ENCODE assay signal across 25 cellular contexts in genomic region chr3:37028329-37028728, GRCh38. TPM values are rescaled to one million over a fixed set of nuclear protein-coding genes. Genes with fewer than 3 reads are reported as not detected.
DNase-seq lines count a peak whose midpoint lies in the region; ATAC-seq, FAIRE-seq and TF ChIP-seq lines count a peak whose summit lies in the region.
"Had no signal": no experiment of that assay in that cellular context is flagged by ENCODE, and none has a peak within 500 bp of the region (broad histone marks: within the 10 kb centered on the region; RNA-seq: fewer than 3 reads in every experiment).

No MANE protein-coding gene starts in this region.

- no peaks in the 10 kb centered on the region for H3K9me1 ChIP-seq in endothelial cell of umbilical vein (replicated peaks; ENCODE audit: control insufficient read depth, extremely low read depth, insufficient read depth, low read length)

- H3K27ac ChIP-seq in endothelial cell of umbilical vein (ENCODE audit: insufficient read depth, low read depth, low read length): no peak overlapping the region
- H3K27ac ChIP-seq: parathyroid adenoma, suprapubic skin, WERI-Rb-1 had no signal

- no peak overlapping the region for H3K4me2 ChIP-seq in endothelial cell of umbilical vein (ENCODE audit: insufficient read depth, low read length)

- no peaks in the 10 kb centered on the region for H4K20me1 ChIP-seq in endothelial cell of umbilical vein (replicated peaks; ENCODE audit: control insufficient read depth, extremely low read depth, insufficient read depth, low read length)

- CTCF ChIA-PET in endothelial cell of umbilical vein (lab: Charles Lee): interaction anchor here (0.9 to 7.6 kb wide), 2 partner anchors 31 to 187 kb away, joined by 3 to 141 read pairs; no protein-coding TSS in a partner anchor

- BruUV-seq in endothelial cell of umbilical vein (replicated peaks; lab: Mats Ljungman, UMichigan): no TSS peak

- dilution Hi-C loops in endothelial cell of umbilical vein (cut with MboI; ENCODE audit: extremely low pct_ligation_motif_present, low sequenced_read_pairs): no loop called here

- POLR2A ChIA-PET in endothelial cell of umbilical vein (lab: Charles Lee): interaction anchor here (0.6 kb wide), 2 partner anchors 17 to 50 kb away, joined by 3 to 4 read pairs; no protein-coding TSS in a partner anchor

- no peaks in the 10 kb centered on the region for H3K79me2 ChIP-seq in endothelial cell of umbilical vein (ENCODE audit: control insufficient read depth, insufficient read depth, low read length)
- H3K79me2 ChIP-seq: parathyroid adenoma had no signal

- H3K4me3 ChIP-seq in endothelial cell of umbilical vein (replicated peaks in 1 of 3; ENCODE audit: insufficient read depth in 1 of 3, low read depth in 1 of 3, low read length in 3 of 3): no peak overlapping the region
- H3K4me3 ChIP-seq: dorsolateral prefrontal cortex, suprapubic skin had no signal

- H3K36me3 ChIP-seq in endothelial cell of umbilical vein (ENCODE audit: control insufficient read depth in 2 of 2, extremely low read depth in 1 of 2, insufficient read depth in 2 of 2, low read length in 2 of 2): peaks cover 9 to 10% of the 10 kb centered on the region in 2 experiments

- intact Hi-C loops in endothelial cell of umbilical vein (cut with micrococcal nuclease): no loop called here

- TF ChIP-seq POLR2A in endothelial cell of umbilical vein (IDR thresholded peaks at IDR 0.05; ENCODE audit: low read depth, low read length): no peak

- H3K9me3 ChIP-seq in endothelial cell of umbilical vein (replicated peaks; ENCODE audit: control insufficient read depth, insufficient read depth, low read length): no peaks in the 10 kb centered on the region
- H3K9me3 ChIP-seq: suprapubic skin had no signal

- no peak for TF ChIP-seq CTCF in endothelial cell of umbilical vein (IDR thresholded peaks at IDR 0.05; ENCODE audit: extremely low read depth in 1 of 2, insufficient read depth in 1 of 2, low read depth in 1 of 2, low read length in 2 of 2)

- H3K27me3 ChIP-seq in endothelial cell of umbilical vein (ENCODE audit: control insufficient read depth in 2 of 2, insufficient read depth in 2 of 2, low read length in 2 of 2): no peaks in the 10 kb centered on the region
- H3K27me3 ChIP-seq: dorsolateral prefrontal cortex, suprapubic skin had no signal

- H3K4me1 ChIP-seq in endothelial cell of umbilical vein (ENCODE audit: control insufficient read depth, extremely low read depth, insufficient read depth, low read length): no peaks in the 10 kb centered on the region

- FAIRE-seq in endothelial cell of umbilical vein (lab: Jason Lieb, UNC): no peak
- FAIRE-seq: G401.6, islet of Langerhans had no signal

- no peak overlapping the region for H2AFZ ChIP-seq in endothelial cell of umbilical vein (ENCODE audit: low read depth, low read length)
- H2AFZ ChIP-seq: parathyroid adenoma had no signal

- no peak for ATAC-seq in HG03097 (IDR thresholded peaks at IDR 0.05; ENCODE audit: low FRiP score, unreplicated experiment)
- ATAC-seq: activated naive CD4-positive, alpha-beta T cell treated with anti-CD3 and anti-CD28 coated beads, Interleukin-2, amount 50 U/mL, for 72 hours; esophagus mucosa; naive thymus-derived CD4-positive, alpha-beta T cell had no signal

- H3K9ac ChIP-seq in endothelial cell of umbilical vein (replicated peaks; ENCODE audit: extremely low read depth, insufficient read depth, low read length): no peak overlapping the region
- H3K9ac ChIP-seq: parathyroid adenoma had no signal

- DNase-seq in DMS79 (lab: John Stamatoyannopoulos, UW): peak; percentile 64
- peak; percentile 83 for DNase-seq in OCI-M1 (lab: John Stamatoyannopoulos, UW)
- peak; percentile 18 for DNase-seq in endothelial cell of umbilical vein (ENCODE audit: low read depth, low spot score)
- peak; percentile 32 for DNase-seq in left kidney (ENCODE audit: low read depth, low spot score)
- no peak for DNase-seq in pons (ENCODE audit: low spot score)
- no peak for DNase-seq in C1 segment of cervical spinal cord (lab: John Stamatoyannopoulos, UW)
- no peak for DNase-seq in activated naive CD4-positive, alpha-beta T cell treated with Interleukin-2 at 50 U/mL for 16 hours
- DNase-seq: activated CD4-positive, alpha-beta memory T cell treated with anti-CD3 and anti-CD28 coated beads for 36 hours; activated T-cell treated with anti-CD3 and anti-CD28 coated beads, Interleukin-2, amount 50 U/mL, for 1 hour; AML-193; Calu3; Kasumi-1; naive thymus-derived CD4-positive, alpha-beta T cell; NCI-H1092; NK-92 treated with Interleukin-12 subunit alpha and Interleukin-12 subunit beta, amount 100 ng/mL, for 24 hours; stimulated activated CD8-positive, alpha-beta memory T cell treated with anti-CD3 and anti-CD28 coated beads, Interleukin-4, amount 100 ng/mL, for 48 hours; WERI-Rb-1 had no signal

TF ChIP-seq in endothelial cell of umbilical vein, 7 proteins besides CTCF, POLR2A, EP300 and RAD21:
- TF ChIP-seq EZH2 (IDR thresholded peaks at IDR 0.05; ENCODE audit: borderline replicate concordance, low read depth, low read length, severe bottlenecking): no peak
- no peak for TF ChIP-seq FOS (IDR thresholded peaks at IDR 0.05; ENCODE audit: borderline replicate concordance, insufficient read depth, low read length)
- TF ChIP-seq JUN (IDR thresholded peaks at IDR 0.05; ENCODE audit: borderline replicate concordance, insufficient read depth, insufficient read length, low read depth): no peak
- no peak for TF ChIP-seq GATA2 (IDR thresholded peaks at IDR 0.05; ENCODE audit: insufficient read depth, insufficient read length, low read depth, low read length)
- TF ChIP-seq MYC (IDR thresholded peaks at IDR 0.05; ENCODE audit: low read depth, low read length): no peak
- no peak for TF ChIP-seq POLR2AphosphoS5 (IDR thresholded peaks at IDR 0.05; ENCODE audit: insufficient read depth, low read depth, low read length)
- no peak for TF ChIP-seq MAX (IDR thresholded peaks at IDR 0.05; ENCODE audit: insufficient read depth, insufficient read length)
TF ChIP-seq in endothelial cell of umbilical vein: peak in this region for 0.

RNA-seq across cellular contexts. Expression of gene MLH1, which starts 35.0 kb away (rescaled TPM):
- total RNA-seq in endothelial cell of umbilical vein: 30.1 and 32.9 TPM in 2 replicates
- polyA plus RNA-seq in endothelial cell of umbilical vein: 19.2 and 22.2 TPM in 2 replicates
- 28.7 and 35.5 TPM in 2 replicates for polyA plus RNA-seq in endothelial cell of umbilical vein (2011; cell fraction: cytosol; rRNA removed)
- 36.9 and 37.4 TPM in 2 replicates for polyA plus RNA-seq in endothelial cell of umbilical vein (2011; cell fraction: nucleus; rRNA removed)
- polyA plus RNA-seq in endothelial cell of umbilical vein (2012): 21.1 and 24.6 TPM in 2 replicates
- 28.9 and 39.7 TPM in 2 replicates for polyA minus RNA-seq in endothelial cell of umbilical vein
- 27.9 TPM for polyA minus RNA-seq in endothelial cell of umbilical vein (2011; cell fraction: cytosol; rRNA and poly(A)+ RNA removed)
- polyA minus RNA-seq in endothelial cell of umbilical vein (2011; cell fraction: nucleus; rRNA and poly(A)+ RNA removed): 23.3 and 25.9 TPM in 2 replicates

RNA-seq across cellular contexts. Expression of gene EPM2AIP1, which starts 35.4 kb away (rescaled TPM):
- 13.9 and 15.1 TPM in 2 replicates for total RNA-seq in endothelial cell of umbilical vein
- polyA plus RNA-seq in endothelial cell of umbilical vein: 4.5 and 5.4 TPM in 2 replicates
- 3.2 and 3.8 TPM in 2 replicates for polyA plus RNA-seq in endothelial cell of umbilical vein (2011; cell fraction: cytosol; rRNA removed)
- polyA plus RNA-seq in endothelial cell of umbilical vein (2011; cell fraction: nucleus; rRNA removed): 7.8 and 13.7 TPM in 2 replicates
- 5.9 and 8.0 TPM in 2 replicates for polyA plus RNA-seq in endothelial cell of umbilical vein (2012)
- polyA minus RNA-seq in endothelial cell of umbilical vein: 14.0 and 18.3 TPM in 2 replicates
- polyA minus RNA-seq in endothelial cell of umbilical vein (2011; cell fraction: cytosol; rRNA and poly(A)+ RNA removed): 7.6 TPM
- polyA minus RNA-seq in endothelial cell of umbilical vein (2011; cell fraction: nucleus; rRNA and poly(A)+ RNA removed): 16.1 and 22.5 TPM in 2 replicates

Comparison
In these comparisons a context has a peak if more than half of its experiments do, and no peak if none do; other contexts are left out.
1. DNase-seq: peak in DMS79 (single experiment), OCI-M1 (single experiment), endothelial cell of umbilical vein (single experiment) and left kidney (single experiment); none in pons (single experiment), C1 segment of cervical spinal cord (0 of 14) and activated naive CD4-positive, alpha-beta T cell treated with Interleukin-2 at 50 U/mL for 16 hours (single experiment).